In genomic region chr16:1920727-1921155, GRCh38 we compare ENCODE assay signal across 1 cellular context.
TF ChIP-seq lines count a peak whose summit lies in the region.

No MANE protein-coding gene starts in this region.

TF ChIP-seq in HEK293, 187 proteins besides CTCF, POLR2A, EP300 and RAD21 (continued from another document and continues in another):
- TF ChIP-seq PRDM10 (tag by site-specific recombination; IDR thresholded peaks at IDR 0.05): peak; percentile 12; the same call in 1 of the 2 replicates
- no peak for TF ChIP-seq ZSCAN4 (tag by site-specific recombination; IDR thresholded peaks at IDR 0.05)
- no peak for TF ChIP-seq ZBTB44 (tag by site-specific recombination; IDR thresholded peaks at IDR 0.05)
- TF ChIP-seq ZNF221 (tag by site-specific recombination; IDR thresholded peaks at IDR 0.05; ENCODE audit: borderline replicate concordance): no peak
- no peak for TF ChIP-seq ZNF555 (tag by site-specific recombination; conservative IDR thresholded peaks at IDR 0.05)
- no peak for TF ChIP-seq ZNF248 (tag by site-specific recombination; IDR thresholded peaks at IDR 0.05)
- TF ChIP-seq EGR2 (tag by site-specific recombination; IDR thresholded peaks at IDR 0.05; ENCODE audit: low read depth): peak; percentile 22; the same call in 1 of the 2 replicates
- TF ChIP-seq ZNF830 (tag by site-specific recombination; IDR thresholded peaks at IDR 0.05; ENCODE audit: low read depth): no peak
- no peak for TF ChIP-seq ZNF513 (tag by site-specific recombination; IDR thresholded peaks at IDR 0.05)
- TF ChIP-seq RBAK (tag by site-specific recombination; IDR thresholded peaks at IDR 0.05): no peak
- TF ChIP-seq ZFHX2 (tag by site-specific recombination; conservative IDR thresholded peaks at IDR 0.05): peak; percentile 58; the same call in 1 of the 2 replicates
- TF ChIP-seq ZNF600 (tag by site-specific recombination; IDR thresholded peaks at IDR 0.05): peak; percentile 85
- TF ChIP-seq OSR2 (tag by site-specific recombination; IDR thresholded peaks at IDR 0.05): no peak
- no peak for TF ChIP-seq ZBTB48 (tag by site-specific recombination; IDR thresholded peaks at IDR 0.05)
- TF ChIP-seq ZNF26 (tag by site-specific recombination; IDR thresholded peaks at IDR 0.05): no peak
- no peak for TF ChIP-seq PBX3 (CRISPR knock-in tag; IDR thresholded peaks at IDR 0.05)
- no peak; the same call in 1 of the 2 replicates for TF ChIP-seq ZNF660 (tag by site-specific recombination; IDR thresholded peaks at IDR 0.05)
- no peak for TF ChIP-seq GLIS2 (tag by site-specific recombination; IDR thresholded peaks at IDR 0.05)
- no peak for TF ChIP-seq ZNF394 (tag by site-specific recombination; IDR thresholded peaks at IDR 0.05; ENCODE audit: borderline replicate concordance)
- TF ChIP-seq ZNF16 (tag by site-specific recombination; IDR thresholded peaks at IDR 0.05; ENCODE audit: low read depth): no peak
- peak; percentile 43; the same call in 1 of the 2 replicates for TF ChIP-seq KLF9 (tag by site-specific recombination; IDR thresholded peaks at IDR 0.05; ENCODE audit: low read depth)
- TF ChIP-seq ZNF792 (tag by site-specific recombination; IDR thresholded peaks at IDR 0.05): no peak
- no peak for TF ChIP-seq ZNF266 (tag by site-specific recombination; IDR thresholded peaks at IDR 0.05; ENCODE audit: low read depth)
- no peak for TF ChIP-seq ZFP37 (tag by site-specific recombination; IDR thresholded peaks at IDR 0.05)
- TF ChIP-seq ZSCAN18 (tag by site-specific recombination; IDR thresholded peaks at IDR 0.05): no peak
- no peak for TF ChIP-seq ZNF184 (tag by site-specific recombination; IDR thresholded peaks at IDR 0.05)
- TF ChIP-seq ATF2 (tag by site-specific recombination; IDR thresholded peaks at IDR 0.05; ENCODE audit: low read depth): no peak
- TF ChIP-seq ZNF341 (tag by site-specific recombination; IDR thresholded peaks at IDR 0.05; ENCODE audit: low read depth): peak; percentile 30; the same call in 1 of the 2 replicates
- no peak for TF ChIP-seq ZSCAN23 (tag by site-specific recombination; IDR thresholded peaks at IDR 0.05)
- no peak for TF ChIP-seq ZNF146 (tag by site-specific recombination; IDR thresholded peaks at IDR 0.05)
- no peak for TF ChIP-seq ZBTB7A (tag by site-specific recombination; IDR thresholded peaks at IDR 0.05; ENCODE audit: low read depth)
- no peak; the same call in 1 of the 2 replicates for TF ChIP-seq ZNF366 (tag by site-specific recombination; conservative IDR thresholded peaks at IDR 0.05)
- no peak for TF ChIP-seq WT1 (tag by site-specific recombination; IDR thresholded peaks at IDR 0.05)
- no peak for TF ChIP-seq ZXDB (tag by site-specific recombination; IDR thresholded peaks at IDR 0.05)
- TF ChIP-seq INSM2 (tag by site-specific recombination; IDR thresholded peaks at IDR 0.05): no peak
- TF ChIP-seq SALL2 (tag by site-specific recombination; IDR thresholded peaks at IDR 0.05; ENCODE audit: borderline replicate concordance): no peak
- peak; percentile 72 for TF ChIP-seq SP2 (tag by site-specific recombination; IDR thresholded peaks at IDR 0.05)
- TF ChIP-seq MEIS1 (CRISPR knock-in tag; IDR thresholded peaks at IDR 0.05; ENCODE audit: borderline replicate concordance): no peak
- no peak for TF ChIP-seq ZNF785 (tag by site-specific recombination; IDR thresholded peaks at IDR 0.05)
- TF ChIP-seq ZNF157 (tag by site-specific recombination; IDR thresholded peaks at IDR 0.05): no peak
- no peak for TF ChIP-seq ZBTB10 (tag by site-specific recombination; IDR thresholded peaks at IDR 0.05)
- no peak for TF ChIP-seq ZNF670 (tag by site-specific recombination; IDR thresholded peaks at IDR 0.05; ENCODE audit: low read depth)
- TF ChIP-seq ZNF175 (tag by site-specific recombination; IDR thresholded peaks at IDR 0.05): no peak
- TF ChIP-seq ZNF112 (tag by site-specific recombination; IDR thresholded peaks at IDR 0.05): no peak
